Comparison of ENCODE assay signal across 9 cellular contexts in the genomic region with DNA sequence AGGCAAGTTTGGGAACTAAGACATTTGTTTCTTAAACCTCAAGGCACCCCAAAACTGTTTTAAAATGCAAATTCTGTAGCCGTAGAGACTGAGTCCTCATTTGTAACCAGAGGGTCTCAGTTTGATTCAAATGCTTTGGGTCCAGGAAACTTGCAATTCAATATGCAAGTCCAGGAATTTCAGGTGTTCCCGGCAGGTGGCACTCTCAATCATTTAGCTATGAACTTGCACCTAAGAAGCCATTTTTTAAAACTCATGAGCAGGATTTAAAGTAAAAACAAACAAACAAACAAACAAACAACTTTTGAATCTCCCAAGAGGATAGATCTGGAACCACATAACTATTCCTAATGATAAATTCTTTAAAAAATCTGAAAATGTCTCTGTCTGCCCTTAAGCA. TPM values are rescaled to one million over a fixed set of nuclear protein-coding genes. Genes with fewer than 3 reads are reported as not detected.
DNase-seq lines count a peak whose midpoint lies in the region; ATAC-seq and TF ChIP-seq lines count a peak whose summit lies in the region.
"Had no signal": no experiment of that assay in that cellular context is flagged by ENCODE, and none has a peak within 500 bp of the region (broad histone marks: within the 10 kb centered on the region; RNA-seq: fewer than 3 reads in every experiment).

No MANE protein-coding gene starts in this region.

- TF ChIP-seq CTCF in AG10803 (conservative IDR thresholded peaks at IDR 0.05; ENCODE audit: low read length) (peak; percentile 46), GM12865 (IDR thresholded peaks at IDR 0.05; ENCODE audit: insufficient read depth, low read depth, low read length, missing control alignments) (peak; percentile 34), foreskin keratinocyte (conservative IDR thresholded peaks at IDR 0.05) (peak; percentile 73)

- H3K4me3 ChIP-seq in AG10803 (ENCODE audit: low read length) (no peak overlapping the region), GM12865 (ENCODE audit: low read depth, low read length) (no peak overlapping the region)

- no peak overlapping the region for H3K27ac ChIP-seq in foreskin keratinocyte

- peaks cover 4% of the 10 kb centered on the region for H3K4me1 ChIP-seq in foreskin keratinocyte

- ATAC-seq in foreskin keratinocyte (no peak), HG02623 (IDR thresholded peaks at IDR 0.05; ENCODE audit: unreplicated experiment) (no peak)
- ATAC-seq: T-helper 17 cell had no signal

- peaks cover under 1% of the 10 kb centered on the region for H3K27me3 ChIP-seq in foreskin keratinocyte

- peak; percentile 41 for DNase-seq in AG10803 (ENCODE audit: low read depth)
- DNase-seq in GM12865 (ENCODE audit: low read depth) = peak; percentile 73
- DNase-seq in OCI-M1 (lab: John Stamatoyannopoulos, UW) = peak; percentile 55
- no peak for DNase-seq in foreskin keratinocyte
- no peak for DNase-seq in OCI-M2 (lab: John Stamatoyannopoulos, UW; ENCODE audit: unreplicated experiment)
- no peak for DNase-seq in HuH-7 (ENCODE audit: low spot score)
- DNase-seq in MV-4-11 (lab: John Stamatoyannopoulos, UW) = no peak
- DNase-seq: T-helper 17 cell had no signal

RNA-seq across cellular contexts. Expression of a gene that starts 8.7 kb away (rescaled TPM):
- 0.60 and 0.99 TPM in 2 replicates for total RNA-seq in foreskin keratinocyte
- polyA plus RNA-seq in foreskin keratinocyte = 0.49 and 0.56 TPM in 2 replicates

Comparison
In these comparisons a context has a peak if more than half of its experiments do, and no peak if none do; other contexts are left out.
1. DNase-seq: peak in AG10803 (single experiment), GM12865 (single experiment) and OCI-M1 (single experiment); none in foreskin keratinocyte (0 of 2), OCI-M2 (single experiment), HuH-7 (single experiment) and MV-4-11 (single experiment).
2. Peak in every context shown above with its lines, with median percentiles within 50 percentile points of each other: CTCF ChIP-seq.